Comparison of ENCODE assay signal across 28 cellular contexts in the genomic region with DNA sequence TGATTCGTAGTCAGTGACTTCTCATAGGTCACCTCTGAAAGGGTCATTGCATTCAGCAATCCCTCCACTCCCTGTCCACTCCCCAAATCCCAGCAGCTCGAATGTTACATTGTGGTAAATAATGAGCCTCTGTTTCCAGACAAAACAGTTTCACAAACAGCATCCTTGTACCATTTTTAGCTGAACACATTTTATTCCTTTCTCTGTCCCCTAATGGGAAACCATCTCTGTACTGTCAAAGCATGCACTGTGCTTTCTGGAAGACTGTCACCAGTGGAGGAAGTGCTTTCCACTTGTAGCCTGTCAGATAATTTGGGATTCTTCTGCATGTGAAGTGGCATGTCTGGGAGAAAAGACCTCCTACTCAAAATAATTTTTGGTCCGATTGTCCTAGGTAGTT.
"Had no signal": no experiment of that assay in that cellular context is flagged by ENCODE, and none has a peak within 500 bp of the region (broad histone marks: within the 10 kb centered on the region; RNA-seq: fewer than 3 reads in every experiment).

No MANE protein-coding gene starts in this region.

- ATAC-seq: activated naive CD4-positive, alpha-beta T cell treated with anti-CD3 and anti-CD28 coated beads, Interleukin-2, amount 50 U/mL, for 72 hours; activated naive CD8-positive, alpha-beta T cell treated with anti-CD3 and anti-CD28 coated beads, Interleukin-2, amount 50 U/mL, for 24 hours; activated T-cell treated with anti-CD3 and anti-CD28 coated beads, Interleukin-2, amount 50 U/mL, for 4 hours; K562; PC-3; T-cell had no signal

- H3K27ac ChIP-seq: brain microvascular endothelial cell, cardiac muscle cell, SK-N-MC had no signal

- H3K4me3 ChIP-seq: cardiac muscle cell, K562, SK-N-MC had no signal

- H3K36me3 ChIP-seq: brain microvascular endothelial cell, cardiac muscle cell had no signal

- H3K27me3 ChIP-seq: brain microvascular endothelial cell, cardiac muscle cell had no signal

- DNase-seq: activated B cell treated with CpG ODN at 0.5 μM for 24 hours; activated CD4-positive, alpha-beta T cell treated with anti-CD3 and anti-CD28 coated beads for 1 hour; activated CD4-positive, alpha-beta T cell treated with anti-CD3 and anti-CD28 coated beads, Interleukin-2, amount 10 ng/mL, durations not matched to agents 24 days and 14 days; activated CD4-positive, alpha-beta T cell treated with anti-CD3 and anti-CD28 coated beads, Interleukin-2, amount 50 U/mL, for 48 hours; activated CD8-positive, alpha-beta memory T cell treated with anti-CD3 and anti-CD28 coated beads for 24 hours; activated effector memory CD4-positive, alpha-beta T cell treated with anti-CD3 and anti-CD28 coated beads, Interleukin-2, amount 50 U/mL, for 16 hours; activated naive CD4-positive, alpha-beta T cell treated with Interleukin-2 at 50 U/mL for 16 hours; activated naive CD8-positive, alpha-beta T cell treated with anti-CD3 and anti-CD28 coated beads, Interleukin-2, amount 50 U/mL, for 24 hours; activated T-cell treated with anti-CD3 and anti-CD28 coated beads, Interleukin-2, amount 50 U/mL, for 4 hours; amniotic stem cell; brain microvascular endothelial cell; Karpas-422; MM.1S; NCI-H1105; NCI-H1436 treated with DMSO at 0.1 percent for 48 hours; NCI-H187; NCI-H2081; NCI-H446; NCI-H524; PC-3; SHP77 treated with DMSO at 0.1 percent for 48 hours; T-cell; T-helper 2 cell; T1000 had no signal
